8 cellular contexts compared by ENCODE assay signal in genomic region chr1:245153081-245153644, GRCh38. TPM values are rescaled to one million over a fixed set of nuclear protein-coding genes. Genes with fewer than 3 reads are reported as not detected.
DNase-seq lines count a peak whose midpoint lies in the region; ATAC-seq and TF ChIP-seq lines count a peak whose summit lies in the region.

No MANE protein-coding gene starts in this region.

- intact Hi-C loops in OCI-LY7 (cut with micrococcal nuclease; ENCODE audit: unreplicated experiment): loop anchor here (1.0 kb wide), 1 partner anchor 850 kb away; no protein-coding TSS in a partner anchor

- TF ChIP-seq CTCF in OCI-LY7 (conservative IDR thresholded peaks at IDR 0.05; ENCODE audit: low read length): peak; percentile 91

- WGBS in esophagus, 2 donors: 1% methylated on average over 34 of the region's 34 CpGs

- H3K79me2 ChIP-seq in OCI-LY7 (ENCODE audit: insufficient read depth, low read depth, low read length): no peaks in the 10 kb centered on the region

- peak overlapping the region; percentile 31; the same call in 1 of the 2 replicates for H3K4me2 ChIP-seq in OCI-LY7 (ENCODE audit: low read length)

- H3K36me3 ChIP-seq in OCI-LY7 (ENCODE audit: insufficient read depth, low read length) (no peaks in the 10 kb centered on the region), esophagus (ENCODE audit: control insufficient read depth in 2 of 2, insufficient read depth in 2 of 2, low read length in 1 of 2) (no peaks in the 10 kb centered on the region), muscle layer of colon (ENCODE audit: insufficient read depth, low read length) (no peaks in the 10 kb centered on the region)

- peaks cover 7% of the 10 kb centered on the region for H3K4me1 ChIP-seq in OCI-LY7 (ENCODE audit: insufficient read depth, low read length, poor library complexity, severe bottlenecking)
- peaks cover 7% of the 10 kb centered on the region in 2 donors for H3K4me1 ChIP-seq in esophagus (ENCODE audit: control insufficient read depth in 2 of 2, insufficient read depth in 2 of 2, low read length in 1 of 2)
- peaks cover 9% of the 10 kb centered on the region for H3K4me1 ChIP-seq in muscle layer of colon (ENCODE audit: insufficient read depth, low read length)

- POLR2A ChIA-PET in OCI-LY7 (lab: Charles Lee): interaction anchor here (0.7 to 1.1 kb wide), 2 partner anchors 17 to 632 kb away, joined by 3 read pairs; no protein-coding TSS in a partner anchor

- H3K27ac ChIP-seq in OCI-LY7 (ENCODE audit: low read depth, low read length, poor library complexity, severe bottlenecking) (no peak overlapping the region), esophagus (ENCODE audit: low read depth in 2 of 2, low read length in 1 of 2) (no peak overlapping the region), muscle layer of colon (ENCODE audit: low read depth, low read length) (no peak overlapping the region)

- H3K27me3 ChIP-seq in esophagus (ENCODE audit: control insufficient read depth in 1 of 2, insufficient read depth in 2 of 2, low read length in 2 of 2) (no peaks in the 10 kb centered on the region), muscle layer of colon (ENCODE audit: control insufficient read depth in 1 of 2, insufficient read depth in 2 of 2, low read length in 2 of 2) (peaks cover 6 to 60% of the 10 kb centered on the region in 2 donors)

- DNase-seq in DMS53 treated with DMSO at 0.1 percent for 48 hours (lab: John Stamatoyannopoulos, UW; ENCODE audit: unreplicated experiment): peak; percentile 60
- DNase-seq in HUDEP-2 (lab: John Stamatoyannopoulos, UW; ENCODE audit: unreplicated experiment in 76 of 76): peak in 51 of 76 experiments; percentile 2 to 53 (median 23)
- DNase-seq in OCI-LY7 (ENCODE audit: low spot score): peak; percentile 63
- DNase-seq in activated T-cell treated with anti-CD3 and anti-CD28 coated beads for 24 hours (ENCODE audit: low read depth): peak; percentile 60
- peak; percentile 58 to 60 for DNase-seq in stimulated activated CD8-positive, alpha-beta memory T cell treated with anti-CD3 and anti-CD28 coated beads, Interleukin-7, amount 100 ng/mL, for 4 hours (ENCODE audit: low read depth in 2 of 2)

- H3K9me2 ChIP-seq in OCI-LY7 (ENCODE audit: insufficient read depth, low read length): no peaks in the 10 kb centered on the region

- no peak for ATAC-seq in GM18861 (IDR thresholded peaks at IDR 0.05; ENCODE audit: unreplicated experiment)

- no peaks in the 10 kb centered on the region for H4K20me1 ChIP-seq in OCI-LY7 (ENCODE audit: insufficient read depth, low read length)

- H2AFZ ChIP-seq in OCI-LY7 (ENCODE audit: low read length): no peak overlapping the region

- H3K9ac ChIP-seq in muscle layer of colon (ENCODE audit: low read length): no peak overlapping the region

- CTCF ChIA-PET in OCI-LY7 (lab: Charles Lee; ENCODE audit: unreplicated experiment): no interaction called here

- H3K4me3 ChIP-seq in OCI-LY7 (ENCODE audit: low read depth, low read length, poor library complexity, severe bottlenecking) (no peak overlapping the region), esophagus (ENCODE audit: low read depth in 1 of 2, low read length in 2 of 2) (peak overlapping the region; percentile 24 to 42), muscle layer of colon (ENCODE audit: low read depth in 1 of 2, low read length in 2 of 2) (peak overlapping the region; percentile 22 to 58)

- no TSS peak for BruUV-seq in OCI-LY7 (replicated peaks; lab: Mats Ljungman, UMichigan)

- H3K9me3 ChIP-seq in OCI-LY7 (ENCODE audit: low read length) (no peaks in the 10 kb centered on the region), esophagus (ENCODE audit: control insufficient read depth in 2 of 2, insufficient read depth in 1 of 2, low read depth in 1 of 2, low read length in 1 of 2) (no peaks in the 10 kb centered on the region), muscle layer of colon (ENCODE audit: low read length) (no peaks in the 10 kb centered on the region)

RNA-seq across cellular contexts. Expression of gene KIF26B, which starts 1.6 kb away (rescaled TPM):
- total RNA-seq in OCI-LY7 (2014; rRNA removed; shearing (Covaris generic)): not detected in 2 replicates
- total RNA-seq in OCI-LY7 (2022): not detected in 2 replicates
- under 1 TPM; 0.04 to 0.12 TPM for polyA plus RNA-seq in esophagus
